ENCODE assay signal across 8 cellular contexts in the genomic region with DNA sequence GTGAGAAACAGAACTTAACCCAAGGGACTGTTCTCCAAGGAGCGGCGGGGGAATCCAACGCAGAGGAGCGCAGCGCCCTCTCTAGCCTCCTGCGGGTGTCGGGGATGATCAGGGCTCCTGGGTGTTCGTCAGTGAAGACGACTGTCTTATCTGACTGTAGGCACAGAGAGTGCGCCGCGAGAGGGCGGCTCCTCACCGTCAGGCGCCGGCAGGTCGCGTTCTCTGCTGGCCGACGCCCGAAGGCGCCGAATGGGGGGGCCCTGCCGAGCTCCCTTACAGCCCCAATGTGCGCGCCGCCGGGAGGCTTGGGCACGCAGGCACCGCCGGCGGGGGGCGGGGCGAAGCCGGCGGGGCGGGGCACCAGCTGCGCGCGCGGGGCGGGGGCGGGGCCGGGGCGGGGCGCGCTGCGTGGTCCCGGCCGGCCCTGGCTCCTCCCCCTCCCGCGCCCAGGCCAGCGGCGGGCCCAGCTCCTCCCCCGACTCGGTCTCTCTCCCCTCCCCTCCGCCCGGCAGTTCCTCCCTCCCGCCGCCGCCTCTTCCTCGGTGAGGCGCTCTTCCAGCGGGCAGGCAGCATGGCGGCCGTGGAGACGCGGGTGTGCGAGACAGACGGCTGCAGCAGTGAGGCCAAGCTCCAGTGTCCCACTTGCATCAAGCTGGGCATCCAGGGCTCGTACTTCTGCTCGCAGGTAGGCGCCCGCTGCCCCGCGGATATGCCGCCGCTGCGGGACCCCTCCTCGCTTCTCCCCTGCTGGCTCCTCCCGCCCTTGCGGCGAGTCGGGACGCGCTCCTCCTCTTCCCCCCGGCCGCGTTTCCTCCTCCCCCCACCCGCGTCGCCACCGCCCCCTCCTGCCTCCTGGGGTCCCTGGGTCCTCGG. TPM values are rescaled to one million over a fixed set of nuclear protein-coding genes. Genes with fewer than 3 reads are reported as not detected.
DNase-seq lines count a peak whose midpoint lies in the region; TF ChIP-seq lines count a peak whose summit lies in the region.

A gene (plus strand): TSS at position 539 of the 873 bp plus-strand sequence. CDS start 33 bp downstream, at position 572.

- TF ChIP-seq EP300 in neural cell (conservative IDR thresholded peaks at IDR 0.05; ENCODE audit: poor library complexity, severe bottlenecking) (peak; percentile 20), stomach (IDR thresholded peaks at IDR 0.05) (no peak)

- H3K27ac Mint-ChIP-seq in H9 = peak within 1 kb of the TSS; percentile 88 to 94 (median 92)

- H3K27ac ChIP-seq in H9 (ENCODE audit: insufficient read length, low read depth, low read length) (peak within 1 kb of the TSS; percentile 70), neural cell (ENCODE audit: low read length) (peak within 1 kb of the TSS; percentile 80), stomach (peak within 1 kb of the TSS; percentile 87 to 96 (median 89))

- peaks cover 2 to 3% of the 10 kb centered on the region in 2 experiments; a peak in 4 of 5 replicates for H3K9me3 Mint-ChIP-seq in H9

- TF ChIP-seq CTCF in H9 (conservative IDR thresholded peaks at IDR 0.05) (peak; percentile 64), neural cell (IDR thresholded peaks at IDR 0.05; ENCODE audit: poor library complexity, severe bottlenecking) (peak; percentile 89), stomach (IDR thresholded peaks at IDR 0.05) (peak in 5 of 7 experiments; percentile 24 to 54 (median 44))

- peaks cover 3 to 8% (median 3%) of the 10 kb centered on the region in 3 experiments; a peak in 5 of 7 replicates for H3K36me3 Mint-ChIP-seq in H9 (ENCODE audit: insufficient read depth in 1 of 3, low read depth in 3 of 3)

- TF ChIP-seq POLR2A in stomach (IDR thresholded peaks at IDR 0.05) = peak in 1 of 4 donors; percentile 33

- H3K18ac ChIP-seq in H9 (ENCODE audit: insufficient read length, low read depth, low read length) = peak within 1 kb of the TSS; percentile 100

- peak within 1 kb of the TSS; percentile 66 for H3K56ac ChIP-seq in H9 (ENCODE audit: insufficient read length, low read depth, low read length)

- no peak within 1 kb of the TSS for H4K91ac ChIP-seq in H9 (ENCODE audit: insufficient read length, low read depth, low read length)

- DNase-seq in G401 (ENCODE audit: low spot score) = peak; percentile 92
- peak; percentile 97 for DNase-seq in H9
- DNase-seq in M059J (ENCODE audit: low read depth) = peak; percentile 93
- peak; percentile 66 to 88 for DNase-seq in SHP77 (lab: John Stamatoyannopoulos, UW)
- DNase-seq in activated effector memory CD4-positive, alpha-beta T cell treated with anti-CD3 and anti-CD28 coated beads, Interleukin-2, amount 50 U/mL, for 16 hours = peak; percentile 99
- peak; percentile 90 for DNase-seq in fibroblast of the conjunctiva (ENCODE audit: low read depth)
- peak; percentile 94 for DNase-seq in stomach

- no peak within 1 kb of the TSS; the same call in 1 of the 2 replicates for H3K4ac ChIP-seq in H9 (ENCODE audit: low read depth, low read length)

- H3K23me2 ChIP-seq in H9 (ENCODE audit: insufficient read length, low read depth, low read length, poor library complexity, severe bottlenecking) = peaks cover 6% of the 10 kb centered on the region

- no peak within 1 kb of the TSS for H2BK120ac ChIP-seq in H9 (ENCODE audit: low read depth, low read length, poor library complexity, severe bottlenecking)

- H3F3A ChIP-seq in neural cell (ENCODE audit: insufficient read depth, low read length, poor library complexity, severe bottlenecking) = no peaks in the 10 kb centered on the region

- peak within 1 kb of the TSS; percentile 90 for H4K5ac ChIP-seq in H9 (ENCODE audit: insufficient read length, low read depth, low read length)

- peak within 1 kb of the TSS; percentile 79 to 91 for H3K4me3 Mint-ChIP-seq in H9

- peak within 1 kb of the TSS; percentile 99 for H3K9ac ChIP-seq in H9 (ENCODE audit: extremely low read depth, insufficient read length, low read length)
- peak within 1 kb of the TSS; percentile 83 for H3K9ac ChIP-seq in neural cell (ENCODE audit: low read length)

- H2AK5ac ChIP-seq in H9 (ENCODE audit: insufficient read length, low read length) = no peak within 1 kb of the TSS

- H3K9me2 ChIP-seq in neural cell (ENCODE audit: insufficient read depth, low read length) = no peaks in the 10 kb centered on the region

- no peak within 1 kb of the TSS for H3T11ph ChIP-seq in H9 (ENCODE audit: low read length)

- WGBS in H9 (ENCODE audit: extremely low coverage, insufficient read length, low lambda C conversion rate) = no CpG with 5 or more reads among the region's 94 CpGs
- 0 to 1% (median 1%) methylated on average over 20 to 94 of the region's 94 CpGs for WGBS in stomach, 5 donors

- TF ChIP-seq RAD21 in neural cell (conservative IDR thresholded peaks at IDR 0.05) = peak; percentile 84

- no peaks in the 10 kb centered on the region for H4K20me1 ChIP-seq in H9 (ENCODE audit: control insufficient read depth, insufficient read depth, insufficient read length)
- H4K20me1 ChIP-seq in neural cell (ENCODE audit: insufficient read depth) = no peaks in the 10 kb centered on the region

- H2BK5ac ChIP-seq in H9 (ENCODE audit: insufficient read length, low read length) = peak within 1 kb of the TSS; percentile 93

- H2BK12ac ChIP-seq in H9 (ENCODE audit: insufficient read length, low read depth, low read length) = peak within 1 kb of the TSS; percentile 45

- H3K79me2 ChIP-seq in H9 (ENCODE audit: insufficient read depth, low read length) = peaks cover 30% of the 10 kb centered on the region
- H3K79me2 ChIP-seq in neural cell (replicated peaks; ENCODE audit: insufficient read depth, low read length) = peaks cover 34% of the 10 kb centered on the region

- H3K9me3 ChIP-seq in H9 (ENCODE audit: control insufficient read depth, low read depth, low read length) (no peaks in the 10 kb centered on the region), neural cell (ENCODE audit: low read length) (no peaks in the 10 kb centered on the region), stomach (no peaks in the 10 kb centered on the region)

- no peak within 1 kb of the TSS for H2AFZ ChIP-seq in H9 (ENCODE audit: low read length)
- H2AFZ ChIP-seq in neural cell (ENCODE audit: low read depth, low read length) = peak within 1 kb of the TSS; percentile 51

- H4K8ac ChIP-seq in H9 (replicated peaks; ENCODE audit: insufficient read length, low read depth, low read length) = no peak within 1 kb of the TSS

- H3K36me3 ChIP-seq in neural cell (ENCODE audit: insufficient read depth, low read length) (no peaks in the 10 kb centered on the region), stomach (no peaks in the 10 kb centered on the region)

- no peaks in the 10 kb centered on the region; the same call in 1 of the 2 replicates for H3K27me3 Mint-ChIP-seq in H9 (ENCODE audit: low read depth)

- H3K4me2 ChIP-seq in H9 (ENCODE audit: insufficient read depth, insufficient read length, low read length) (peak within 1 kb of the TSS; percentile 99), neural cell (ENCODE audit: low read length) (peak within 1 kb of the TSS; percentile 88)

- no peak within 1 kb of the TSS for H2BK20ac ChIP-seq in H9 (ENCODE audit: low read depth, low read length, poor library complexity, severe bottlenecking)

- intact Hi-C loops in stomach (cut with DNase I; ENCODE audit: low total_unique reads) = loop anchor here (10.0 kb wide), 1 partner anchor 59 kb away; no protein-coding TSS in a partner anchor

- no peaks in the 10 kb centered on the region for H3K27me3 ChIP-seq in H9 (ENCODE audit: insufficient read depth, low read length)
- no peaks in the 10 kb centered on the region for H3K27me3 ChIP-seq in neural cell (ENCODE audit: insufficient read depth, low read depth, low read length)
- H3K27me3 ChIP-seq in stomach = no peaks in the 10 kb centered on the region

- in situ Hi-C loops in G401 (cut with HindIII; ENCODE audit: low sequenced_read_pairs) = no loop called here

- peak within 1 kb of the TSS; percentile 90 for H3K4me3 ChIP-seq in neural cell (ENCODE audit: low read length)
- peak within 1 kb of the TSS; percentile 89 to 99 (median 98) for H3K4me3 ChIP-seq in stomach

- peaks cover 25 to 31% of the 10 kb centered on the region in 2 experiments for H3K4me1 Mint-ChIP-seq in H9

- no peaks in the 10 kb centered on the region for H3K79me1 ChIP-seq in H9 (ENCODE audit: insufficient read depth, low read depth, low read length, poor library complexity, severe bottlenecking)

- no peak within 1 kb of the TSS for H2BK15ac ChIP-seq in H9 (ENCODE audit: low read depth, low read length)

- no peaks in the 10 kb centered on the region; the same call in 1 of the 2 replicates for H3K4me1 ChIP-seq in H9 (ENCODE audit: insufficient read depth, low read length)
- peaks cover 0 to 34% (median 19%) of the 10 kb centered on the region in 4 donors for H3K4me1 ChIP-seq in stomach

- H3K23ac ChIP-seq in H9 (ENCODE audit: insufficient read length, low read depth, low read length) = no peak within 1 kb of the TSS

- peak within 1 kb of the TSS; percentile 100 for H3K14ac ChIP-seq in H9 (ENCODE audit: insufficient read depth, low read length)

TF ChIP-seq in neural cell, 6 proteins besides CTCF, POLR2A, EP300 and RAD21 (continues in another document):
- TF ChIP-seq MXI1 (conservative IDR thresholded peaks at IDR 0.05; ENCODE audit: poor library complexity, severe bottlenecking) = peak; percentile 79

RNA-seq across cellular contexts. Expression of the gene that starts here (rescaled TPM):
- total RNA-seq in G401 (2014; rRNA removed; shearing (Covaris generic)) = 48.9 and 53.9 TPM in 2 replicates
- total RNA-seq in H9 (2021) (63.2 and 63.5 TPM in 2 replicates), stomach (10 to 100 TPM in 4 of 5 donors, 1 to 10 TPM in 1; 1.8 to 64.3 (median 33.2) TPM)
- total RNA-seq in M059J (2014; rRNA removed; shearing (Covaris generic)) = 43.8 and 55.8 TPM in 2 replicates
- polyA plus RNA-seq in neural cell (24.5 and 26.4 TPM in 2 replicates), stomach (10 to 100 TPM; 14.8 to 39.2 (median 31.5) TPM)
- polyA minus RNA-seq in neural cell = 18.7 and 25.5 TPM in 2 replicates

Comparison
In these comparisons a context has a peak if more than half of its experiments do, and no peak if none do; other contexts are left out.
1. Peak in every context shown above with its lines: DNase-seq, H3K4me3 ChIP-seq and H3K27ac ChIP-seq.